10 cellular contexts compared by ENCODE assay signal in the genomic region with DNA sequence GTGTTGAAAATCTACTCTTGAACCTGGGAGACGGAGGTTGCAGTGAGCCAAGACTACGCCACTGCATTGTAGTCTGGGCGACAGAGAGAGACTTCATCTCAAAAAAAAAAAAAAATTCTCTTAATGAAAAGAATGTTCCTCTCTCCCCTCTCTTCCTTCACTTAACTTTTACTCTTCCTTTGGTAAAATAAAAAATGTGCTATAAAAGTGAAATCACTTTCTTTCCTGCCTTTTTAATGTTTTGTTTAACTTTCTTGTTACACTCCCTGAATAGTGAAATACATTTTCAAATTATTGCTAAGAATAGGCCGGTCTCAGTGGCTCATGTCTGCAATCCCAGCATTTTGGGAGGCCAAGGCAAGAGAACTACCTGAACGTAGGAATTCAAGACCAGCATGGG.
"Had no signal": no experiment of that assay in that cellular context is flagged by ENCODE, and none has a peak within 500 bp of the region (broad histone marks: within the 10 kb centered on the region; RNA-seq: fewer than 3 reads in every experiment).

No MANE protein-coding gene starts in this region.

- FAIRE-seq: H54 had no signal

- H3K4me3 Mint-ChIP-seq: GM23338, H9, HFFc6 had no signal

- DNase-seq: GM23248, GOT3, H7, H9, HCEC 1CT, HFFc6 had no signal

- H2AFZ ChIP-seq: GM23248, GM23338 had no signal

- H3K9ac ChIP-seq: GM23248 had no signal

- H3K9me3 ChIP-seq: HAP-1 had no signal

- ATAC-seq: GM23338, HCT116 had no signal

- H3K9me3 Mint-ChIP-seq: GM23338, H9 had no signal

- H3K4me3 ChIP-seq: GM23248, GM23338, HAP-1 had no signal

- H3K27ac ChIP-seq: GM23248 had no signal

- H3K36me3 ChIP-seq: HAP-1 had no signal

- H3K27ac Mint-ChIP-seq: GM23338, H9, HFFc6 had no signal

- H3K4me2 ChIP-seq: GM23338 had no signal
